10 cellular contexts compared by ENCODE assay signal in genomic region chr3:181695661-181696491, GRCh38. TPM values are rescaled to one million over a fixed set of nuclear protein-coding genes. Genes with fewer than 3 reads are reported as not detected.
A peak's percentile ranks its signal among the peaks of the same experiment; 100 is the strongest.
DNase-seq lines count a peak whose midpoint lies in the region; ATAC-seq and TF ChIP-seq lines count a peak whose summit lies in the region.
"Had no signal": no experiment of that assay in that cellular context is flagged by ENCODE, and none has a peak within 500 bp of the region (broad histone marks: within the 10 kb centered on the region; RNA-seq: fewer than 3 reads in every experiment).

No MANE protein-coding gene starts in this region.

- H3K4me1 ChIP-seq in tibial nerve (peaks cover 0 to 38% (median 8%) of the 10 kb centered on the region in 4 donors), SK-N-SH (ENCODE audit: control insufficient read depth in 1 of 2, insufficient read depth in 2 of 2, low read depth in 1 of 2, low read length in 1 of 2) (peaks cover 0 to 11% of the 10 kb centered on the region in 2 experiments; a peak in 2 of 4 replicates)
- H3K4me1 ChIP-seq: BLaER1 had no signal

- peaks cover 11 to 52% of the 10 kb centered on the region in 2 donors for H3K27me3 ChIP-seq in tibial nerve
- no peaks in the 10 kb centered on the region for H3K27me3 ChIP-seq in SK-N-SH (ENCODE audit: insufficient read depth)

- H3K9me2 ChIP-seq in SK-N-SH, result no peaks in the 10 kb centered on the region

- POLR2A ChIA-PET in activated CD4-positive, alpha-beta T cell treated with anti-CD3 and anti-CD28 coated beads, Interleukin-2, amount 10 ng/mL, durations not matched to agents 7 days and 5 days (lab: Charles Lee), result no interaction called here
- POLR2A ChIA-PET in SK-N-SH (lab: Yijun Ruan, JAX), result no interaction called here

- no peak for DNase-seq in activated CD4-positive, alpha-beta T cell treated with anti-CD3 and anti-CD28 coated beads, Interleukin-2, amount 10 ng/mL, durations not matched to agents 7 days and 5 days
- DNase-seq in activated CD4-positive, alpha-beta T cell treated with anti-CD3 and anti-CD28 coated beads, Interleukin-2, amount 50 U/mL, for 1 hour, result no peak
- DNase-seq in endothelial cell (ENCODE audit: low spot score), result peak; percentile 57
- peak; percentile 42 to 46 for DNase-seq in lung microvascular endothelial cell (ENCODE audit: low read depth in 2 of 2)
- DNase-seq in tibial nerve (ENCODE audit: low spot score in 2 of 2), result no peak
- DNase-seq in effector memory CD8-positive, alpha-beta T cell, result no peak
- DNase-seq in SK-N-SH, result no peak
- no peak for DNase-seq in NCI-H526 treated with DMSO at 0.1 percent for 48 hours (lab: John Stamatoyannopoulos, UW)
- DNase-seq: NCI-H226 had no signal

- no peak overlapping the region for H2AFZ ChIP-seq in SK-N-SH (ENCODE audit: low read depth)

- peaks cover 2% of the 10 kb centered on the region for H3K36me3 Mint-ChIP-seq in activated CD4-positive, alpha-beta T cell treated with anti-CD3 and anti-CD28 coated beads, Interleukin-2, amount 10 ng/mL, durations not matched to agents 7 days and 5 days (ENCODE audit: low read depth)
- H3K36me3 Mint-ChIP-seq in endothelial cell (ENCODE audit: low read depth, unreplicated experiment), result no peaks in the 10 kb centered on the region
- H3K36me3 Mint-ChIP-seq in effector memory CD8-positive, alpha-beta T cell (ENCODE audit: insufficient read depth), result peaks cover 5% of the 10 kb centered on the region

- peak in 1 of 2 donors; percentile 15 for TF ChIP-seq POLR2A in tibial nerve (IDR thresholded peaks at IDR 0.05)

- no peaks in the 10 kb centered on the region for H4K20me1 ChIP-seq in SK-N-SH (ENCODE audit: insufficient read depth)
- H4K20me1 ChIP-seq: BLaER1 had no signal

- ATAC-seq in effector memory CD8-positive, alpha-beta T cell (replicated peaks), result no peak

- TF ChIP-seq CTCF in endothelial cell (IDR thresholded peaks at IDR 0.05; ENCODE audit: unreplicated experiment), result no peak
- TF ChIP-seq CTCF in tibial nerve (IDR thresholded peaks at IDR 0.05), result no peak
- TF ChIP-seq CTCF in SK-N-SH (IDR thresholded peaks at IDR 0.05), result no peak

- H3K9me3 ChIP-seq in tibial nerve (no peaks in the 10 kb centered on the region), SK-N-SH (no peaks in the 10 kb centered on the region)

- no peak overlapping the region for H3K9ac ChIP-seq in SK-N-SH
- H3K9ac ChIP-seq: BLaER1 had no signal

- H3K4me3 ChIP-seq in tibial nerve (peak overlapping the region; percentile 39 to 58 (median 40)), SK-N-SH (ENCODE audit: low read depth in 2 of 2, low read length in 1 of 2) (no peak overlapping the region)
- H3K4me3 ChIP-seq: BLaER1 had no signal

- TF ChIP-seq EP300 in tibial nerve (IDR thresholded peaks at IDR 0.05) (no peak), SK-N-SH (IDR thresholded peaks at IDR 0.05; ENCODE audit: borderline replicate concordance in 1 of 2, low read depth in 1 of 2, low read length in 1 of 2) (no peak)

- H3K27ac Mint-ChIP-seq in activated CD4-positive, alpha-beta T cell treated with anti-CD3 and anti-CD28 coated beads, Interleukin-2, amount 10 ng/mL, durations not matched to agents 7 days and 5 days, result peak overlapping the region; percentile 36
- H3K27ac Mint-ChIP-seq in endothelial cell (ENCODE audit: unreplicated experiment), result no peak overlapping the region
- H3K27ac Mint-ChIP-seq in effector memory CD8-positive, alpha-beta T cell, result no peak overlapping the region

- peaks cover 10% of the 10 kb centered on the region for H3K4me1 Mint-ChIP-seq in activated CD4-positive, alpha-beta T cell treated with anti-CD3 and anti-CD28 coated beads, Interleukin-2, amount 10 ng/mL, durations not matched to agents 7 days and 5 days
- peaks cover 33% of the 10 kb centered on the region for H3K4me1 Mint-ChIP-seq in endothelial cell (ENCODE audit: unreplicated experiment)
- peaks cover 13 to 15% of the 10 kb centered on the region in 2 donors for H3K4me1 Mint-ChIP-seq in effector memory CD8-positive, alpha-beta T cell (ENCODE audit: low read depth in 2 of 2)

- H3K4me3 Mint-ChIP-seq in activated CD4-positive, alpha-beta T cell treated with anti-CD3 and anti-CD28 coated beads, Interleukin-2, amount 10 ng/mL, durations not matched to agents 7 days and 5 days, result peak overlapping the region; percentile 38
- peak overlapping the region; percentile 93 for H3K4me3 Mint-ChIP-seq in endothelial cell (ENCODE audit: unreplicated experiment)
- peak overlapping the region in 1 of 2 donors; percentile 19 for H3K4me3 Mint-ChIP-seq in effector memory CD8-positive, alpha-beta T cell

- CTCF ChIA-PET in activated CD4-positive, alpha-beta T cell treated with anti-CD3 and anti-CD28 coated beads, Interleukin-2, amount 10 ng/mL, durations not matched to agents 7 days and 5 days (lab: Charles Lee), result no interaction called here
- CTCF ChIA-PET in SK-N-SH (lab: Yijun Ruan, JAX), result no interaction called here

- H3K36me3 ChIP-seq in tibial nerve (no peaks in the 10 kb centered on the region), SK-N-SH (replicated peaks in 1 of 2; ENCODE audit: control insufficient read depth in 1 of 2, insufficient read depth in 2 of 2, low read length in 1 of 2) (no peaks in the 10 kb centered on the region)
- H3K36me3 ChIP-seq: BLaER1 had no signal

- H3K79me2 ChIP-seq in SK-N-SH (ENCODE audit: insufficient read depth), result no peaks in the 10 kb centered on the region

- WGBS in tibial nerve, 2 donors, result 2 to 3% methylated on average over 56 to 64 of the region's 65 CpGs
- 87% methylated on average over 59 of the region's 65 CpGs for WGBS in SK-N-SH (ENCODE audit: low lambda C conversion rate)

- no peaks in the 10 kb centered on the region for H3K9me3 Mint-ChIP-seq in activated CD4-positive, alpha-beta T cell treated with anti-CD3 and anti-CD28 coated beads, Interleukin-2, amount 10 ng/mL, durations not matched to agents 7 days and 5 days
- H3K9me3 Mint-ChIP-seq in endothelial cell (ENCODE audit: unreplicated experiment), result no peaks in the 10 kb centered on the region
- H3K9me3 Mint-ChIP-seq in effector memory CD8-positive, alpha-beta T cell, result peaks cover 0 to 4% of the 10 kb centered on the region in 2 donors

- no peak overlapping the region for H3K4me2 ChIP-seq in SK-N-SH
- H3K4me2 ChIP-seq: BLaER1 had no signal

- H3K27me3 Mint-ChIP-seq in activated CD4-positive, alpha-beta T cell treated with anti-CD3 and anti-CD28 coated beads, Interleukin-2, amount 10 ng/mL, durations not matched to agents 7 days and 5 days, result peaks cover 66% of the 10 kb centered on the region
- peaks cover 8% of the 10 kb centered on the region for H3K27me3 Mint-ChIP-seq in endothelial cell (ENCODE audit: unreplicated experiment)
- H3K27me3 Mint-ChIP-seq in effector memory CD8-positive, alpha-beta T cell, result peaks cover 52 to 63% of the 10 kb centered on the region in 2 donors

- H3K27ac ChIP-seq in tibial nerve (peak overlapping the region; percentile 83 to 95 (median 90)), SK-N-SH (ENCODE audit: low read depth in 2 of 2, low read length in 1 of 2) (no peak overlapping the region)
- H3K27ac ChIP-seq: BLaER1 had no signal

- H3F3A ChIP-seq in SK-N-SH (replicated peaks; ENCODE audit: insufficient read depth), result no peaks in the 10 kb centered on the region

- TF ChIP-seq RAD21 in SK-N-SH (IDR thresholded peaks at IDR 0.05; ENCODE audit: low read length), result no peak

TF ChIP-seq in SK-N-SH, 30 proteins besides CTCF, POLR2A, EP300 and RAD21:
- no peak for TF ChIP-seq USF1 (IDR thresholded peaks at IDR 0.05; ENCODE audit: borderline replicate concordance, low read depth)
- no peak for TF ChIP-seq MAX (IDR thresholded peaks at IDR 0.05; ENCODE audit: low read depth)
- no peak for TF ChIP-seq TEAD4 (IDR thresholded peaks at IDR 0.05; ENCODE audit: borderline replicate concordance, insufficient read depth)
- no peak for TF ChIP-seq RXRA (IDR thresholded peaks at IDR 0.05; ENCODE audit: borderline replicate concordance, low read depth)
- TF ChIP-seq YY1 (IDR thresholded peaks at IDR 0.05; ENCODE audit: low read depth), result no peak
- TF ChIP-seq MEF2A (IDR thresholded peaks at IDR 0.05; ENCODE audit: borderline replicate concordance, low read depth), result no peak
- TF ChIP-seq TAF1 (IDR thresholded peaks at IDR 0.05; ENCODE audit: borderline replicate concordance, low read depth, low read length), result no peak
- TF ChIP-seq RFX5 (IDR thresholded peaks at IDR 0.05; ENCODE audit: low read length), result no peak
- no peak for TF ChIP-seq FOSL2 (IDR thresholded peaks at IDR 0.05; ENCODE audit: borderline replicate concordance, low read depth)
- TF ChIP-seq CHD2 (IDR thresholded peaks at IDR 0.05; ENCODE audit: low read length, partially characterized antibody), result no peak
- TF ChIP-seq FOXJ3 (CRISPR knock-in tag; IDR thresholded peaks at IDR 0.05), result no peak
- TF ChIP-seq POLR2AphosphoS5 (IDR thresholded peaks at IDR 0.05; ENCODE audit: low read depth, low read length), result no peak
- no peak for TF ChIP-seq MXI1 (IDR thresholded peaks at IDR 0.05; ENCODE audit: low read depth, low read length)
- TF ChIP-seq ELF1 (IDR thresholded peaks at IDR 0.05), result no peak
- TF ChIP-seq EZH2phosphoT487 (IDR thresholded peaks at IDR 0.05; ENCODE audit: borderline replicate concordance, low read depth), result no peak
- no peak for TF ChIP-seq FOXM1 (IDR thresholded peaks at IDR 0.05; ENCODE audit: low read depth)
- no peak for TF ChIP-seq NFIC (IDR thresholded peaks at IDR 0.05; ENCODE audit: borderline replicate concordance)
- TF ChIP-seq SMC3 (IDR thresholded peaks at IDR 0.05; ENCODE audit: low read depth, low read length), result no peak
- TF ChIP-seq GABPA (IDR thresholded peaks at IDR 0.05; ENCODE audit: low read depth), result no peak

RNA-seq across cellular contexts. Expression of gene SOX2, which starts 15.8 kb away (rescaled TPM):
- total RNA-seq in activated CD4-positive, alpha-beta T cell treated with anti-CD3 and anti-CD28 coated beads, Interleukin-2, amount 10 ng/mL, durations not matched to agents 7 days and 5 days, result not detected
- 1.4 TPM for total RNA-seq in endothelial cell (ENCODE audit: unreplicated experiment)
- under 0.01 TPM in 1 of 2 replicates, not detected in the other for total RNA-seq in lung microvascular endothelial cell
- 10 to 100 TPM; 21.3 to 50.5 (median 34.3) TPM for total RNA-seq in tibial nerve
- polyA plus RNA-seq in SK-N-SH (2012; rRNA removed), result 0.10 and 0.13 TPM in 2 replicates
- 0.12 and 0.16 TPM in 2 replicates for polyA plus RNA-seq in SK-N-SH (2012; cell fraction: cytosol; rRNA removed)
- polyA plus RNA-seq in SK-N-SH (2012; cell fraction: nucleus; rRNA removed), result 0.02 and 0.14 TPM in 2 replicates

Comparison
In these comparisons a context has a peak if more than half of its experiments do, and no peak if none do; other contexts are left out.
1. DNase-seq: peak in endothelial cell (single experiment) and lung microvascular endothelial cell (2 of 2); none in activated CD4-positive, alpha-beta T cell treated with anti-CD3 and anti-CD28 coated beads, Interleukin-2, amount 10 ng/mL, durations not matched to agents 7 days and 5 days (single experiment), activated CD4-positive, alpha-beta T cell treated with anti-CD3 and anti-CD28 coated beads, Interleukin-2, amount 50 U/mL, for 1 hour (single experiment), tibial nerve (0 of 2), effector memory CD8-positive, alpha-beta T cell (0 of 3), SK-N-SH (single experiment) and NCI-H526 treated with DMSO at 0.1 percent for 48 hours (single experiment).
2. H3K27ac ChIP-seq: peak in tibial nerve (4 of 4); none in SK-N-SH (0 of 2).
3. H3K4me3 ChIP-seq: peak in tibial nerve (4 of 4); none in SK-N-SH (0 of 2).